In the genomic region with DNA sequence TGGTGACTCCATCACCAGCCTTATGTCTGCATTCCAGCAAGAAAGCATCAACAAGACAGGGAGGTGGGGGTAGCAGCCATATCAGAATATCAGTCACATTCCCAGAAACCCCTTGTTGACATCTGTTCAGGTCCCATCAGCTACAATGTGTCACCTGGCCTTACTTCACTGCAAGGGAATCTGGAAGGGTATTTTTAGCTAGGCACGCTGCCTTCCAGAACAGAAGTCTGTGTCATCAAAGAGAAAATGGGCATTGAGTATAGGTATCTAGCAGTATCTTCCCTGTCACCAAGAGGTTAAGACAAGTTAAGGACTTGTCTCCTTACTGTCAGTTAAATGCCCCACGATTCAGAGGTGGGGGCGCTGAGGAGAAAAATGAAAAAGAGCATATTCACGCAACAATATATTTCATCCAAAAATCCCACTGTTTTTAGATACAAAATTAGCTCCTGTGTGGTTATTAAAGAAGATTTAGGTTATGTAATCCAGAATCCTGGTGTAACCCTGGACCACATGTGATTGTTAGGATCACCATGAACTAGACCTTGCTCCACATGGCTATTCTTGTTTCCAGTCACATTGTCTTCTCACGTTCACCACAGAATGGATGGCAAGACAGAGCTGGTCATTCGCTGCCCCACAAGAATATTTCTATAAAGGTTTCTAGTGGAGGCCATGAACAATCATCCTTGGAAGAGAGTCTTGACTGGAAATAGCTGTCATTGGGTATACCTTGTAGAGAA, we compare ENCODE assay signal across 32 cellular contexts.
"Had no signal": no experiment of that assay in that cellular context is flagged by ENCODE, and none has a peak within 500 bp of the region (broad histone marks: within the 10 kb centered on the region; RNA-seq: fewer than 3 reads in every experiment).

No MANE protein-coding gene starts in this region.

- H3K36me3 Mint-ChIP-seq: activated naive CD8-positive, alpha-beta T cell had no signal

- H3K9me3 Mint-ChIP-seq: activated B cell treated with CpG ODN at 0.5 μM for 24 hours; activated CD8-positive, alpha-beta T cell treated with anti-CD3 and anti-CD28 coated beads for 36 hours; activated T-helper 17 cell treated with anti-CD3 and anti-CD28 coated beads, Interleukin-2, amount 50 U/mL, for 72 hours; effector memory CD8-positive, alpha-beta T cell; T-helper 2 cell treated with Interferon-gamma antibody and Interleukin-4, amounts not matched to agents 5 μg/mL and 100 μg/mL, for 36 hours had no signal

- H3K9me3 ChIP-seq: body of pancreas, gastroesophageal sphincter had no signal

- H3K27ac ChIP-seq: body of pancreas, esophagus muscularis mucosa, foreskin keratinocyte, gastroesophageal sphincter, WERI-Rb-1 had no signal

- H3K4me1 ChIP-seq: body of pancreas, esophagus muscularis mucosa, foreskin keratinocyte, gastroesophageal sphincter had no signal

- H3K4me3 Mint-ChIP-seq: activated B cell treated with CpG ODN at 0.5 μM for 24 hours; activated CD8-positive, alpha-beta T cell treated with anti-CD3 and anti-CD28 coated beads for 36 hours; activated naive CD8-positive, alpha-beta T cell; activated T-cell treated with anti-CD3 and anti-CD28 coated beads, Interleukin-2, amount 50 U/mL, for 4 hours; activated T-helper 17 cell treated with anti-CD3 and anti-CD28 coated beads, Interleukin-2, amount 50 U/mL, for 72 hours; effector memory CD8-positive, alpha-beta T cell; T-helper 17 cell; T-helper 2 cell treated with Interferon-gamma antibody and Interleukin-4, amounts not matched to agents 5 μg/mL and 100 μg/mL, for 36 hours had no signal

- H3K27ac Mint-ChIP-seq: activated B cell treated with CpG ODN at 0.5 μM for 24 hours; activated CD8-positive, alpha-beta T cell treated with anti-CD3 and anti-CD28 coated beads for 36 hours; activated naive CD8-positive, alpha-beta T cell; activated T-helper 17 cell treated with anti-CD3 and anti-CD28 coated beads, Interleukin-2, amount 50 U/mL, for 72 hours; effector memory CD8-positive, alpha-beta T cell; T-helper 17 cell; T-helper 2 cell treated with Interferon-gamma antibody and Interleukin-4, amounts not matched to agents 5 μg/mL and 100 μg/mL, for 36 hours had no signal

- H3K27me3 Mint-ChIP-seq: activated B cell treated with CpG ODN at 0.5 μM for 24 hours, T-helper 17 cell had no signal

- H3K36me3 ChIP-seq: esophagus muscularis mucosa, gastroesophageal sphincter, WERI-Rb-1 had no signal

- H3K4me1 Mint-ChIP-seq: activated B cell treated with CpG ODN at 0.5 μM for 24 hours; activated T-helper 17 cell treated with anti-CD3 and anti-CD28 coated beads, Interleukin-2, amount 50 U/mL, for 72 hours; T-helper 17 cell had no signal

- H3K4me3 ChIP-seq: body of pancreas, esophagus muscularis mucosa, gastroesophageal sphincter had no signal

- DNase-seq: activated B cell treated with CpG ODN at 0.5 μM for 24 hours; activated CD4-positive, alpha-beta T cell treated with anti-CD3 and anti-CD28 coated beads for 48 hours; activated CD4-positive, alpha-beta T cell treated with anti-CD3 and anti-CD28 coated beads, Interleukin-2, amount 50 U/mL, for 1 hour; activated CD4-positive, alpha-beta T cell treated with anti-CD3 and anti-CD28 coated beads, Interleukin-2, amount 50 U/mL, for 48 hours; activated CD8-positive, alpha-beta memory T cell treated with anti-CD3 and anti-CD28 coated beads for 24 hours; activated CD8-positive, alpha-beta T cell treated with anti-CD3 and anti-CD28 coated beads for 36 hours; activated effector memory CD4-positive, alpha-beta T cell treated with Interleukin-2 at 50 U/mL for 16 hours; activated gamma-delta T cell treated with Interleukin-2 at 50 U/mL for 16 hours; activated naive CD4-positive, alpha-beta T cell treated with anti-CD3 and anti-CD28 coated beads, Interleukin-2, amount 50 U/mL, for 16 hours; activated naive CD4-positive, alpha-beta T cell treated with Interleukin-2 at 50 U/mL for 16 hours; activated T-cell treated with anti-CD3 and anti-CD28 coated beads, Interleukin-2, amount 50 U/mL, for 4 hours; amniotic stem cell; anterior cingulate cortex; body of pancreas; caudate nucleus; cortex of kidney; dermis blood vessel endothelial cell; effector CD4-positive, alpha-beta T cell; effector memory CD8-positive, alpha-beta T cell; erythroblast; foreskin keratinocyte; T-helper 1 cell; T-helper 17 cell; T1000; WERI-Rb-1 had no signal

- ATAC-seq: activated CD4-positive, CD25-positive, alpha-beta regulatory T cell treated with anti-CD3 and anti-CD28 coated beads, Interleukin-2, amount 50 U/mL, for 24 hours; activated CD8-positive, alpha-beta T cell treated with anti-CD3 and anti-CD28 coated beads for 36 hours; activated T-cell treated with anti-CD3 and anti-CD28 coated beads, Interleukin-2, amount 50 U/mL, for 4 hours; activated T-helper 17 cell treated with anti-CD3 and anti-CD28 coated beads, Interleukin-2, amount 50 U/mL, for 72 hours; body of pancreas; effector memory CD8-positive, alpha-beta T cell; foreskin keratinocyte; gastroesophageal sphincter; T-helper 17 cell had no signal

- H3K27me3 ChIP-seq: body of pancreas, esophagus muscularis mucosa, foreskin keratinocyte, gastroesophageal sphincter had no signal

- FAIRE-seq: colon had no signal
